In the genomic region with DNA sequence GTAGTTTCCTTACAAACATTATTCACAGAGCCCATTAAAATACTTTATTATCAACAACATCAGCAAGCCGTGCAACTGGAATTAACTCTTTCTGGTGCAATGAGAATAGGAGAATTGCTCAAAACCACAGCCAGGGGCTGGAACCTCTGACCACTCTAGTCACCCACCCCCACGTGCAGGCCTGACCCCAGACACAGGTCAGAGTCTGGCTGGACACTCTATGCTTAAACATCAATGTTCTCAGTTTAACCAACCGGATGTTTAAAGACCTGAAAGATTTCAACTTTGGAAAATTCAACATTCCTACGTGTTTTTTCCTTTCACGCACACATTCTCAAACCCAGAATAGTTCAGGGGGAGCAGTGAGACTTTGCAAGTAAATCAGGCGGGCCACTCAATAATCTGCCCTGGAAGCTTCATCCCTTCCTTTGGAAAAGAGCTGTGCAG, we compare ENCODE assay signal across 10 cellular contexts.
DNase-seq lines count a peak whose midpoint lies in the region; ATAC-seq and TF ChIP-seq lines count a peak whose summit lies in the region.
"Had no signal": no experiment of that assay in that cellular context is flagged by ENCODE, and none has a peak within 500 bp of the region (broad histone marks: within the 10 kb centered on the region; RNA-seq: fewer than 3 reads in every experiment).

No MANE protein-coding gene starts in this region.

- H3K4me1 Mint-ChIP-seq in CD8-positive, alpha-beta memory T cell, result peaks cover 67 to 76% (median 68%) of the 10 kb centered on the region in 3 donors
- peaks cover 52 to 59% (median 53%) of the 10 kb centered on the region in 3 donors for H3K4me1 Mint-ChIP-seq in IgD-negative memory B cell

- H3K4me1 ChIP-seq in CD8-positive, alpha-beta memory T cell (ENCODE audit: insufficient read depth, low read length), result peaks cover 34% of the 10 kb centered on the region
- H3K4me1 ChIP-seq in ectodermal cell (ENCODE audit: control insufficient read depth, insufficient read depth, low read length), result peaks cover 37% of the 10 kb centered on the region
- peaks cover 14% of the 10 kb centered on the region for H3K4me1 ChIP-seq in osteoblast (ENCODE audit: insufficient read depth, low read length)

- peak overlapping the region; percentile 94 for H2AFZ ChIP-seq in osteoblast (ENCODE audit: low read length)

- H4K20me1 ChIP-seq in osteoblast (ENCODE audit: insufficient read depth, low read length), result peaks cover 5% of the 10 kb centered on the region

- H3K36me3 ChIP-seq in CD8-positive, alpha-beta memory T cell (ENCODE audit: insufficient read depth, low read length), result no peaks in the 10 kb centered on the region
- H3K36me3 ChIP-seq in ectodermal cell (ENCODE audit: control insufficient read depth, insufficient read depth, low read length) (no peaks in the 10 kb centered on the region), osteoblast (ENCODE audit: insufficient read depth, low read length) (no peaks in the 10 kb centered on the region)

- peak overlapping the region; percentile 12 to 85 (median 77) for H3K4me3 Mint-ChIP-seq in CD8-positive, alpha-beta memory T cell
- peak overlapping the region; percentile 68 to 93 (median 86) for H3K4me3 Mint-ChIP-seq in IgD-negative memory B cell

- no peaks in the 10 kb centered on the region for H3K9me3 ChIP-seq in CD8-positive, alpha-beta memory T cell (ENCODE audit: low read length)
- no peaks in the 10 kb centered on the region for H3K9me3 ChIP-seq in ectodermal cell (ENCODE audit: control insufficient read depth, low read length)
- no peaks in the 10 kb centered on the region for H3K9me3 ChIP-seq in osteoblast (ENCODE audit: low read depth, low read length)

- no peaks in the 10 kb centered on the region for H3K27me3 ChIP-seq in CD8-positive, alpha-beta memory T cell (ENCODE audit: insufficient read depth, low read length, poor library complexity, severe bottlenecking)
- no peaks in the 10 kb centered on the region for H3K27me3 ChIP-seq in ectodermal cell (ENCODE audit: control insufficient read depth, insufficient read depth, low read length, poor library complexity, severe bottlenecking)
- no peaks in the 10 kb centered on the region for H3K27me3 ChIP-seq in osteoblast (ENCODE audit: insufficient read depth, low read length)

- H3K27ac Mint-ChIP-seq in CD8-positive, alpha-beta memory T cell, result peak overlapping the region; percentile 13 to 94 (median 80)
- peak overlapping the region; percentile 81 to 90 (median 90) for H3K27ac Mint-ChIP-seq in IgD-negative memory B cell

- no peaks in the 10 kb centered on the region for H3K9me3 Mint-ChIP-seq in CD8-positive, alpha-beta memory T cell
- H3K9me3 Mint-ChIP-seq in IgD-negative memory B cell, result no peaks in the 10 kb centered on the region
- H3K9me3 Mint-ChIP-seq: dendritic cell treated with granulocyte-macrophage colony-stimulating factor and Interleukin-4, amounts not matched to agents 40 ng/mL and 50 ng/mL, for 4 days had no signal

- H3K4me2 ChIP-seq in osteoblast (ENCODE audit: insufficient read depth, low read length), result peak overlapping the region; percentile 54

- ATAC-seq in GM19452 (IDR thresholded peaks at IDR 0.05; ENCODE audit: unreplicated experiment), result no peak
- ATAC-seq in HG02870 (IDR thresholded peaks at IDR 0.05; ENCODE audit: unreplicated experiment), result no peak

- TF ChIP-seq CTCF in osteoblast (IDR thresholded peaks at IDR 0.05; ENCODE audit: extremely low read depth, low read depth, low read length), result no peak

- H3K79me2 ChIP-seq in osteoblast (ENCODE audit: insufficient read depth, low read length), result no peaks in the 10 kb centered on the region

- POLR2A ChIA-PET in CD8-positive, alpha-beta memory T cell (lab: Charles Lee), result no interaction called here

- H3K4me3 ChIP-seq in CD8-positive, alpha-beta memory T cell (ENCODE audit: low read length), result peak overlapping the region; percentile 20
- H3K4me3 ChIP-seq in ectodermal cell (ENCODE audit: insufficient read depth, low read depth, low read length) (no peak overlapping the region), osteoblast (ENCODE audit: insufficient read depth, low read length) (no peak overlapping the region)

- H3K27ac ChIP-seq in CD8-positive, alpha-beta memory T cell (ENCODE audit: low read depth, low read length), result no peak overlapping the region
- H3K27ac ChIP-seq in ectodermal cell (ENCODE audit: insufficient read depth, low read depth, low read length, poor library complexity, severe bottlenecking) (peak overlapping the region; percentile 20), osteoblast (ENCODE audit: low read depth, low read length) (peak overlapping the region; percentile 82)

- H3K36me3 Mint-ChIP-seq in CD8-positive, alpha-beta memory T cell, result peaks cover 18 to 35% (median 21%) of the 10 kb centered on the region in 3 donors
- peaks cover 8% of the 10 kb centered on the region for H3K36me3 Mint-ChIP-seq in IgD-negative memory B cell

- no peak for DNase-seq in CD8-positive, alpha-beta memory T cell
- DNase-seq in osteoblast (ENCODE audit: insufficient read length, low spot score, missing footprints) (peak; percentile 67), ureter (ENCODE audit: low spot score) (no peak), CD1c-positive myeloid dendritic cell (ENCODE audit: extremely low spot score) (no peak)
- DNase-seq: SIG-M5 had no signal

- H3K27me3 Mint-ChIP-seq in CD8-positive, alpha-beta memory T cell, result no peaks in the 10 kb centered on the region
- no peaks in the 10 kb centered on the region for H3K27me3 Mint-ChIP-seq in IgD-negative memory B cell
- H3K27me3 Mint-ChIP-seq: dendritic cell treated with granulocyte-macrophage colony-stimulating factor and Interleukin-4, amounts not matched to agents 40 ng/mL and 50 ng/mL, for 4 days had no signal

- CTCF ChIA-PET in CD8-positive, alpha-beta memory T cell (lab: Charles Lee), result no interaction called here

- WGBS in ectodermal cell, 2 experiments, result 53 to 55% methylated on average over 6 of the region's 6 CpGs
